8 cellular contexts compared by ENCODE assay signal in the genomic region with DNA sequence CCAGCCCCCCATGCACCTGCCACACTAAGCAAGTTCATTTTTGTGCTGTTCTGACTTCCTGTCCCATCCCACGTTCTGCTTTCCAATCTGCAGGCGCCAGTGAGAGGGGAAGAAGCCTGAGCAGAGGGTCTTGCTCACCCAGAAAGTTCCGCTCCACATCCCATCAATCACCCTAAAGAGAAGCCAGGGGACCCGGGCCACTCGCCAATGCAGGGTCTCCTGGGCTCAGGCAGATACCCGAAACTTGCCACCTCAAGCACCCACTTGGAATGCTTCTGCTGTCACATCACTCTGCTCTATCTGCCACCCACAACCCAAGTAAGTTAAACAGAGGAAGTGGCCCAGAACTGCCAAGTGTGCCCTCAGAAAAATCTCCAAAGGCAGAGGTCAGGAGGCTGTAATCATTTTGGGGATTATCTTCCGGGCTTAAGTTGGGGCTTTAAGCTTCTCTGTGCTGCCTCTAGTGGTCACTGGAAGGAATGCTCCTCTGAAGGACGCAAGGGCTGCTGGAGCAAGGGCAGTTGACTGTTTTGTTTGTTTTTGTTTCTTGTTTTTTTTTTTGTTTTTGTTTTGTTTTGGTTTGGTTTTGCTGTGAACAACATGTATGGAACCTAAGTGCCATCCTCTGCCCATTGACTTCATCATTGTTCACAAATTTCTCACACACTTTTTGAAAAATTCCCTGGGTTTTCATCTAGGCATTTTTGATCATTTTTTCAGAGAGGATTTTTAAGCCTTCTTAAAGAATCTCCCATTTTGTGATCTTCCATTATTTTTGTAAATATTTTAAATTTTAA. TPM values are rescaled to one million over a fixed set of nuclear protein-coding genes. Genes with fewer than 3 reads are reported as not detected.
DNase-seq lines count a peak whose midpoint lies in the region; ATAC-seq and TF ChIP-seq lines count a peak whose summit lies in the region.

No MANE protein-coding gene starts in this region.

- H3K79me2 ChIP-seq in OCI-LY3 (ENCODE audit: low read length) (no peaks in the 10 kb centered on the region), mesendoderm (ENCODE audit: control insufficient read depth, insufficient read depth, low read length) (no peaks in the 10 kb centered on the region)

- ATAC-seq in GM18907 (IDR thresholded peaks at IDR 0.05; ENCODE audit: unreplicated experiment) (peak; percentile 75), HG03108 (IDR thresholded peaks at IDR 0.05; ENCODE audit: unreplicated experiment) (peak; percentile 76), GM18870 (IDR thresholded peaks at IDR 0.05; ENCODE audit: unreplicated experiment) (no peak)

- H3K4me3 ChIP-seq in OCI-LY3 (ENCODE audit: low read length) (peak overlapping the region; percentile 79), colonic mucosa (no peak overlapping the region), mesendoderm (ENCODE audit: low read length) (no peak overlapping the region)

- no peak overlapping the region for H2BK15ac ChIP-seq in mesendoderm (replicated peaks; ENCODE audit: low read depth)

- no peak overlapping the region for H2AK5ac ChIP-seq in mesendoderm (ENCODE audit: low read length)

- H3K4me1 ChIP-seq in OCI-LY3 (ENCODE audit: low read length) (peaks cover 5% of the 10 kb centered on the region; the same call in 1 of the 2 replicates), colonic mucosa (peaks cover 4% of the 10 kb centered on the region), mesendoderm (ENCODE audit: control insufficient read depth, low read depth, low read length) (no peaks in the 10 kb centered on the region)

- H2BK120ac ChIP-seq in mesendoderm (ENCODE audit: low read depth, low read length): no peak overlapping the region

- H3K23ac ChIP-seq in mesendoderm (ENCODE audit: low read length): no peak overlapping the region

- TF ChIP-seq CTCF in OCI-LY3 (IDR thresholded peaks at IDR 0.05; ENCODE audit: low read depth, low read length): peak; percentile 64
- TF ChIP-seq CTCF in colonic mucosa (IDR thresholded peaks at IDR 0.05): peak; percentile 83

- no peaks in the 10 kb centered on the region for H3K36me3 ChIP-seq in OCI-LY3 (replicated peaks; ENCODE audit: low read depth, low read length)
- no peaks in the 10 kb centered on the region for H3K36me3 ChIP-seq in colonic mucosa
- no peaks in the 10 kb centered on the region for H3K36me3 ChIP-seq in mesendoderm (ENCODE audit: control insufficient read depth, insufficient read depth, low read length)

- peak overlapping the region; percentile 98 for H2AFZ ChIP-seq in OCI-LY3 (ENCODE audit: low read depth, low read length)

- H4K8ac ChIP-seq in mesendoderm (ENCODE audit: low read depth, low read length): no peak overlapping the region

- H2BK5ac ChIP-seq in mesendoderm (ENCODE audit: low read length): no peak overlapping the region

- no peak overlapping the region for H3K56ac ChIP-seq in mesendoderm (ENCODE audit: low read length)

- H3K79me1 ChIP-seq in mesendoderm (ENCODE audit: low read length): no peaks in the 10 kb centered on the region

- peak overlapping the region; percentile 83 for H3K4me2 ChIP-seq in OCI-LY3 (ENCODE audit: low read length)
- H3K4me2 ChIP-seq in mesendoderm (ENCODE audit: low read length): no peak overlapping the region

- H3K27ac ChIP-seq in OCI-LY3 (ENCODE audit: low read length): no peak overlapping the region
- H3K27ac ChIP-seq in colonic mucosa: peak overlapping the region; percentile 72
- no peak overlapping the region for H3K27ac ChIP-seq in mesendoderm (ENCODE audit: low read depth, low read length)

- intact Hi-C loops in colonic mucosa (cut with DNase I): no loop called here

- H3K9ac ChIP-seq in OCI-LY3 (ENCODE audit: low read length): peak overlapping the region; percentile 38
- peak overlapping the region in 1 of 2 donors; percentile 4 for H3K9ac ChIP-seq in colonic mucosa (ENCODE audit: low read depth in 2 of 2, low read length in 2 of 2)
- no peak overlapping the region for H3K9ac ChIP-seq in mesendoderm (ENCODE audit: low read length)

- H3K27me3 ChIP-seq in OCI-LY3 (ENCODE audit: low read depth, low read length): peaks cover 14% of the 10 kb centered on the region
- no peaks in the 10 kb centered on the region for H3K27me3 ChIP-seq in colonic mucosa
- H3K27me3 ChIP-seq in mesendoderm (ENCODE audit: insufficient read depth, low read length, poor library complexity): no peaks in the 10 kb centered on the region

- no peaks in the 10 kb centered on the region for H4K20me1 ChIP-seq in OCI-LY3 (ENCODE audit: insufficient read depth, low read length)

- no CpG with 5 or more reads among the region's 8 CpGs for WGBS in mesendoderm (ENCODE audit: extremely low coverage, insufficient coverage, low lambda C conversion rate)

- no peaks in the 10 kb centered on the region for H3K9me3 ChIP-seq in OCI-LY3 (ENCODE audit: insufficient read depth, low read length)
- H3K9me3 ChIP-seq in colonic mucosa: no peaks in the 10 kb centered on the region

- H3K4ac ChIP-seq in mesendoderm (ENCODE audit: low read depth, low read length): no peak overlapping the region

- no peak overlapping the region for H3K18ac ChIP-seq in mesendoderm (ENCODE audit: low read length)

- peak; percentile 77 for DNase-seq in D341Med (ENCODE audit: low spot score)
- DNase-seq in colonic mucosa: peak; percentile 77
- peak; percentile 63 for DNase-seq in mesendoderm
- DNase-seq in GDM1 (lab: John Stamatoyannopoulos, UW): no peak

- H4K5ac ChIP-seq in mesendoderm (ENCODE audit: low read length): no peak overlapping the region

RNA-seq across cellular contexts. Expression of a gene that starts 25.5 kb away (rescaled TPM):
- total RNA-seq in colonic mucosa: 100 to 1,000 TPM; 129 to 194 TPM
- polyA plus RNA-seq in mesendoderm (2013, experiment 1 of 2): 10.3 TPM
- 10.0 TPM for polyA plus RNA-seq in mesendoderm (2013, experiment 2 of 2)
